In the genomic region with DNA sequence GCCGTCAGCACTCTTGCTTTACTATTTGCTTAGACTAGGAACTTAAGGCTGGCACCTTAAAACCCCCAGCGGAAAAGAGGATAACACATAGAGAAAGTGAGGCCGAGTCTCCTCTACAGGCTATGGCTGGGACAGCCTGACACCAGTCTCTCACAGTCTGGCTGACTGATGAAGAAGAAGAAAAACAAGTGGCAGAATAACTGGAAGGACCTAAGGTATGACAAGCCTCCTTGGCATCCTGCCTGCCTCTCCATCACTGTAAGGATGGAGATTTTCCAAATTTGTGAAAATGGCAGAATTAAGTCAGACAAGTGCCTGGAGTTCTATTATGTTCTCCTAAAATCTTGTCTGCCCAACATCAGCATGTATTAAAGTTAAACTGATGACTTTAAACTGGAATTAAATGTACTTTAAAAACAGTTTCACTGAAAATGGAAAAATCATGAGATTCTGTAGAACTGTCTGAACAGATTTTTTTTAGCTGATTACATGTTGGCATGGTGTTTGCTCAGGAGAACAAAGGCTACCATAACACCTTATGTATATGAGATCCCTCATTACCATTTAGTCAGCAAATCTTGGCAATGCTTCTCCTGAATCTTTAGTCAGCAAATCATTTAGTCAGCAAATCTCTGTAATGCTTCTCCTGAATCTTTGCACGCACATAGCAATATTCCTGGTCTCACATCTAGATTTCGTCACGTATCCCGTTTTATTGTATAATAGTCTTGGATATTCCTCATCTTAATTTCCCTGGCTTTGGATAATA, we compare ENCODE assay signal across 1 cellular context.
TF ChIP-seq lines count a peak whose summit lies in the region.

No MANE protein-coding gene starts in this region.

TF ChIP-seq in HCT116, 20 proteins besides CTCF, POLR2A, EP300 and RAD21 (continued from another document):
- TF ChIP-seq, protein P1, sequence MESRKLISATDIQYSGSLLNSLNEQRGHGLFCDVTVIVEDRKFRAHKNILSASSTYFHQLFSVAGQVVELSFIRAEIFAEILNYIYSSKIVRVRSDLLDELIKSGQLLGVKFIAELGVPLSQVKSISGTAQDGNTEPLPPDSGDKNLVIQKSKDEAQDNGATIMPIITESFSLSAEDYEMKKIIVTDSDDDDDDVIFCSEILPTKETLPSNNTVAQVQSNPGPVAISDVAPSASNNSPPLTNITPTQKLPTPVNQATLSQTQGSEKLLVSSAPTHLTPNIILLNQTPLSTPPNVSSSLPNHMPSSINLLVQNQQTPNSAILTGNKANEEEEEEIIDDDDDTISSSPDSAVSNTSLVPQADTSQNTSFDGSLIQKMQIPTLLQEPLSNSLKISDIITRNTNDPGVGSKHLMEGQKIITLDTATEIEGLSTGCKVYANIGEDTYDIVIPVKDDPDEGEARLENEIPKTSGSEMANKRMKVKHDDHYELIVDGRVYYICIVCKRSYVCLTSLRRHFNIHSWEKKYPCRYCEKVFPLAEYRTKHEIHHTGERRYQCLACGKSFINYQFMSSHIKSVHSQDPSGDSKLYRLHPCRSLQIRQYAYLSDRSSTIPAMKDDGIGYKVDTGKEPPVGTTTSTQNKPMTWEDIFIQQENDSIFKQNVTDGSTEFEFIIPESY (IDR thresholded peaks at IDR 0.05; ENCODE audit: extremely low read depth, insufficient replicate concordance, low read length) = no peak
- TF ChIP-seq EGR1 (IDR thresholded peaks at IDR 0.05; ENCODE audit: low read depth) (no peak), ATF3 (IDR thresholded peaks at IDR 0.05) (no peak), ZFX (IDR thresholded peaks at IDR 0.05) (no peak), ZNF274 (IDR thresholded peaks at IDR 0.05; ENCODE audit: low read depth, low read length) (no peak), FOSL1 (IDR thresholded peaks at IDR 0.05; ENCODE audit: low read depth) (no peak)
